In the genomic region with DNA sequence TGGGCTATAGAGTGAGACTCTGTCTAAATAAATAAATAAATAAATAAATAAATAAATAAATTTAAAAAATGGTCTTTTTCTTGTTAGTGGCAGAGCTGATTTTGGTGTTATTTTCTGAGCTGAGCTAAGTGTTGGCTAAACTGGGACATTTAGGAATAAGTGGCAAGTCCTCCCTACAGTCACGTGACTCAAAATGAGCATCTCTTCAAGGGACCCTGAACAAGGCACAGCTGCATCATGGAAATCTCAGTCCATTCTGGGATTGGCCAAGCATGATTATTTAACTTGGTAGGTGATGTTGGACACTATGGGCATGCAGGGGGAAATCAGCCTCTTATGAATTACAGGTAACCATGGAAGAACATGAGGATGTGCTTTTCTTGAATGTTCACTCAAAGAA, we compare ENCODE assay signal across 28 cellular contexts. TPM values are rescaled to one million over a fixed set of nuclear protein-coding genes. Genes with fewer than 3 reads are reported as not detected.
"Had no signal": no experiment of that assay in that cellular context is flagged by ENCODE, and none has a peak within 500 bp of the region (broad histone marks: within the 10 kb centered on the region; RNA-seq: fewer than 3 reads in every experiment).

No MANE protein-coding gene starts in this region.

- H3K4me1 ChIP-seq: pancreas, prostate gland had no signal

- DNase-seq: islet precursor cell; left ventricle myocardium inferior; naive thymus-derived CD8-positive, alpha-beta T cell; nucleus accumbens; pancreas; posterior cingulate gyrus; retina; right cardiac atrium; sigmoid colon; small intestine; spleen; stimulated activated CD4-positive, alpha-beta T cell treated with anti-CD3 and anti-CD28 coated beads, Interleukin-4, amount 100 ng/mL, for 24 hours; stimulated activated naive CD4-positive, alpha-beta T cell; tibial artery; trophoblast cell; upper lobe of right lung had no signal

- H3K4me2 ChIP-seq: hepatocyte had no signal

- ATAC-seq: naive thymus-derived CD8-positive, alpha-beta T cell; pancreas; right cardiac atrium; stimulated activated effector memory CD8-positive, alpha-beta T cell treated with anti-CD3 and anti-CD28 coated beads, Interleukin-12 subunit alpha, Interleukin-12 subunit beta, amount 100 ng/mL, for 72 hours; upper lobe of right lung had no signal

- H3K27ac ChIP-seq: hepatocyte, left ventricle myocardium inferior, pancreas, prostate gland, spleen, suprapubic skin, upper lobe of right lung had no signal

- FAIRE-seq: pancreas, urothelium cell line had no signal

- H3K4me1 Mint-ChIP-seq: memory B cell, neural crest cell had no signal

- H3K4me3 Mint-ChIP-seq: memory B cell; naive thymus-derived CD8-positive, alpha-beta T cell; nephron; neural crest cell; stimulated activated effector memory CD8-positive, alpha-beta T cell treated with anti-CD3 and anti-CD28 coated beads, Interleukin-12 subunit alpha, Interleukin-12 subunit beta, amount 100 ng/mL, for 72 hours; stimulated activated naive CD8-positive, alpha-beta T cell treated with anti-CD3 and anti-CD28 coated beads, Interleukin-15, Interleukin-2, amounts not matched to agents 100 ng/mL and 50 ng/mL, for 24 hours had no signal

- H3K27ac Mint-ChIP-seq: memory B cell; naive thymus-derived CD8-positive, alpha-beta T cell; nephron; stimulated activated effector memory CD8-positive, alpha-beta T cell treated with anti-CD3 and anti-CD28 coated beads, Interleukin-12 subunit alpha, Interleukin-12 subunit beta, amount 100 ng/mL, for 72 hours; stimulated activated naive CD8-positive, alpha-beta T cell treated with anti-CD3 and anti-CD28 coated beads, Interleukin-15, Interleukin-2, amounts not matched to agents 100 ng/mL and 50 ng/mL, for 24 hours had no signal

- H3K36me3 Mint-ChIP-seq: memory B cell; naive thymus-derived CD8-positive, alpha-beta T cell; stimulated activated effector memory CD8-positive, alpha-beta T cell treated with anti-CD3 and anti-CD28 coated beads, Interleukin-12 subunit alpha, Interleukin-12 subunit beta, amount 100 ng/mL, for 72 hours had no signal

- H3K9me3 Mint-ChIP-seq: memory B cell; naive thymus-derived CD8-positive, alpha-beta T cell; nephron; neural crest cell; stimulated activated effector memory CD8-positive, alpha-beta T cell treated with anti-CD3 and anti-CD28 coated beads, Interleukin-12 subunit alpha, Interleukin-12 subunit beta, amount 100 ng/mL, for 72 hours; stimulated activated naive CD8-positive, alpha-beta T cell treated with anti-CD3 and anti-CD28 coated beads, Interleukin-15, Interleukin-2, amounts not matched to agents 100 ng/mL and 50 ng/mL, for 24 hours had no signal

- H3K9me3 ChIP-seq: left ventricle myocardium inferior, pancreas, prostate gland, sigmoid colon, spleen, suprapubic skin, thoracic aorta, tibial artery, upper lobe of right lung had no signal

- H3K36me3 ChIP-seq: left ventricle myocardium inferior, pancreas, prostate gland, sigmoid colon, spleen, suprapubic skin, thoracic aorta, tibial artery, upper lobe of right lung had no signal

- H3K79me2 ChIP-seq: hepatocyte had no signal

- H3K4me3 ChIP-seq: hepatocyte, left ventricle myocardium inferior, pancreas, prostate gland, sigmoid colon, spleen, suprapubic skin, thoracic aorta, tibial artery, upper lobe of right lung had no signal

- H3K27me3 ChIP-seq: hepatocyte, pancreas, sigmoid colon, tibial artery, upper lobe of right lung had no signal

- H2AFZ ChIP-seq: hepatocyte had no signal

RNA-seq across cellular contexts. Expression of a gene that starts 42.0 kb away (rescaled TPM):
- total RNA-seq: kidney epithelial cell; lung microvascular endothelial cell; naive thymus-derived CD8-positive, alpha-beta T cell; neural crest cell; upper lobe of right lung had no signal
- polyA plus RNA-seq: naive thymus-derived CD8-positive, alpha-beta T cell had no signal
